Comparison of ENCODE assay signal across 1 cellular context in genomic region chr5:132963175-132964104, GRCh38.
A peak's percentile ranks its signal among the peaks of the same experiment; 100 is the strongest.
TF ChIP-seq lines count a peak whose summit lies in the region.

Gene AFF4 (minus strand): TSS chr5:132963634. CDS start chr5:132937189, 26,445 bp downstream.

TF ChIP-seq in K562, 482 proteins besides CTCF, POLR2A, EP300 and RAD21 (continued from another document and continues in another):
- no peak for TF ChIP-seq GTF3C2 (IDR thresholded peaks at IDR 0.05; ENCODE audit: borderline replicate concordance, extremely low read depth, insufficient read length)
- no peak; the same call in 1 of the 2 replicates for TF ChIP-seq LEF1 (IDR thresholded peaks at IDR 0.05)
- TF ChIP-seq PCBP2 (IDR thresholded peaks at IDR 0.05; ENCODE audit: low read depth, low read length, poor library complexity, severe bottlenecking): no peak
- TF ChIP-seq HNRNPL (IDR thresholded peaks at IDR 0.05; ENCODE audit: low read depth, low read length): peak; percentile 89
- no peak for TF ChIP-seq STAT5B (CRISPR knock-in tag; IDR thresholded peaks at IDR 0.05)
- TF ChIP-seq ZNF583 (CRISPR knock-in tag; IDR thresholded peaks at IDR 0.05): 0 out of 2 replicates have a peak, but pooled peaks have one; percentile 71
- TF ChIP-seq KLF10 (CRISPR knock-in tag; IDR thresholded peaks at IDR 0.05): no peak
- TF ChIP-seq NCOA1 (IDR thresholded peaks at IDR 0.05; ENCODE audit: low read depth): no peak; the same call in 1 of the 2 replicates
- TF ChIP-seq TRIM24 (IDR thresholded peaks at IDR 0.05): 0 out of 4 replicates have a peak, but pooled peaks of 1 of the 2 experiments have one; percentile 29
- TF ChIP-seq CREB3L1 (IDR thresholded peaks at IDR 0.05; ENCODE audit: borderline replicate concordance, low read depth): peak; percentile 65; the same call in 1 of the 2 replicates
- peak; percentile 40; the same call in 1 of the 2 replicates for TF ChIP-seq DPF2 (IDR thresholded peaks at IDR 0.05)
- TF ChIP-seq DIDO1 (tag; IDR thresholded peaks at IDR 0.05; ENCODE audit: low read depth): no peak
- 0 out of 2 replicates have a peak, but pooled peaks have one; percentile 37 for TF ChIP-seq C11orf30 (IDR thresholded peaks at IDR 0.05; ENCODE audit: low read depth)
- no peak for TF ChIP-seq NFE2L1 (tag; IDR thresholded peaks at IDR 0.05; ENCODE audit: borderline replicate concordance, low read depth)
- TF ChIP-seq UBTF (IDR thresholded peaks at IDR 0.05; ENCODE audit: borderline replicate concordance in 1 of 2, low read depth in 2 of 2, low read length in 2 of 2): peak; percentile 31 to 42; a peak in 2 of 4 replicates
- peak; percentile 28 for TF ChIP-seq KAT2B (IDR thresholded peaks at IDR 0.05; ENCODE audit: low read depth, low read length)
- no peak for TF ChIP-seq FOXM1 (IDR thresholded peaks at IDR 0.05; ENCODE audit: low read depth)
- peak; percentile 91; the same call in 1 of the 2 replicates for TF ChIP-seq FOXM1 (CRISPR knock-in tag; IDR thresholded peaks at IDR 0.05; ENCODE audit: low read depth)
- TF ChIP-seq ZBTB43 (CRISPR knock-in tag; IDR thresholded peaks at IDR 0.05): peak; percentile 11; the same call in 1 of the 2 replicates
- no peak for TF ChIP-seq ILK (tag; IDR thresholded peaks at IDR 0.05; ENCODE audit: borderline replicate concordance, low read depth)
- peak; percentile 74 for TF ChIP-seq KDM5B (IDR thresholded peaks at IDR 0.05; ENCODE audit: insufficient replicate concordance, low read depth, low read length)
- peak in 1 of 3 experiments; percentile 69; a peak in 2 of 6 replicates for TF ChIP-seq ZBTB11 (CRISPR knock-in tag; IDR thresholded peaks at IDR 0.05)
- peak; percentile 100 for TF ChIP-seq RAD51 (IDR thresholded peaks at IDR 0.05; ENCODE audit: borderline replicate concordance, low read depth)
- peak; percentile 51 for TF ChIP-seq PRPF4 (IDR thresholded peaks at IDR 0.05; ENCODE audit: insufficient read depth, low read depth, low read length, poor library complexity, severe bottlenecking)
- TF ChIP-seq ZBTB1 (CRISPR knock-in tag; IDR thresholded peaks at IDR 0.05; ENCODE audit: borderline replicate concordance, low read depth): peak; percentile 80; the same call in 1 of the 2 replicates
- TF ChIP-seq EWSR1 (IDR thresholded peaks at IDR 0.05; ENCODE audit: borderline replicate concordance, low read depth, partially characterized antibody): no peak
- TF ChIP-seq ZNF609 (CRISPR knock-in tag; IDR thresholded peaks at IDR 0.05; ENCODE audit: borderline replicate concordance): no peak
- no peak for TF ChIP-seq KDM2B (CRISPR knock-in tag; IDR thresholded peaks at IDR 0.05)
- peak; percentile 92 for TF ChIP-seq CCNT2 (IDR thresholded peaks at IDR 0.05; ENCODE audit: borderline replicate concordance, extremely low read depth, insufficient read length, low read depth, low read length)
- no peak for TF ChIP-seq ZNF717 (CRISPR knock-in tag; IDR thresholded peaks at IDR 0.05)
- no peak for TF ChIP-seq ZNF77 (CRISPR knock-in tag; IDR thresholded peaks at IDR 0.05)
- TF ChIP-seq HDAC3 (IDR thresholded peaks at IDR 0.05; ENCODE audit: borderline replicate concordance, partially characterized antibody): no peak
- TF ChIP-seq ZFPM2 (CRISPR knock-in tag; IDR thresholded peaks at IDR 0.05): no peak
- no peak for TF ChIP-seq SP2 (IDR thresholded peaks at IDR 0.05; ENCODE audit: extremely low read depth, low read depth, low read length, poor library complexity, severe bottlenecking)
- no peak for TF ChIP-seq DLX4 (CRISPR knock-in tag; IDR thresholded peaks at IDR 0.05)
- TF ChIP-seq ETS2 (tag; IDR thresholded peaks at IDR 0.05; ENCODE audit: borderline replicate concordance, poor library complexity, severe bottlenecking): no peak
- no peak for TF ChIP-seq POLR3A (IDR thresholded peaks at IDR 0.05; ENCODE audit: borderline replicate concordance, extremely low read depth, insufficient read depth, insufficient read length)
- no peak for TF ChIP-seq HES1 (IDR thresholded peaks at IDR 0.05; ENCODE audit: low read depth)
- TF ChIP-seq MCM5 (IDR thresholded peaks at IDR 0.05; ENCODE audit: low read depth): no peak
- no peak for TF ChIP-seq HINFP (tag; conservative IDR thresholded peaks at IDR 0.05; ENCODE audit: low read depth)
- TF ChIP-seq HDGF (IDR thresholded peaks at IDR 0.05): no peak
